1 cellular context compared by ENCODE assay signal in genomic region chr22:50456466-50457234, GRCh38.
TF ChIP-seq lines count a peak whose summit lies in the region.

No MANE protein-coding gene starts in this region.

TF ChIP-seq in HepG2, 621 proteins besides CTCF, POLR2A, EP300 and RAD21:
- TF ChIP-seq HOXA3 (CRISPR knock-in tag; IDR thresholded peaks at IDR 0.05) = peak; percentile 49; the same call in 1 of the 2 replicates
- TF ChIP-seq ZNF513 (CRISPR knock-in tag; conservative IDR thresholded peaks at IDR 0.05) = no peak
- no peak for TF ChIP-seq RELA (CRISPR knock-in tag; IDR thresholded peaks at IDR 0.05)
- peak; percentile 55 for TF ChIP-seq STAG1 (CRISPR knock-in tag; IDR thresholded peaks at IDR 0.05)
- no peak for TF ChIP-seq ZGPAT (CRISPR knock-in tag; IDR thresholded peaks at IDR 0.05)
- TF ChIP-seq SRSF1 (optimal IDR thresholded peaks at IDR 0.05; ENCODE audit: low read depth, low read length) = no peak
- no peak for TF ChIP-seq PBX2 (CRISPR knock-in tag; IDR thresholded peaks at IDR 0.05)
- peak; percentile 19; the same call in 1 of the 2 replicates for TF ChIP-seq ZNF687 (CRISPR knock-in tag; IDR thresholded peaks at IDR 0.05)
- TF ChIP-seq TFAP4 (IDR thresholded peaks at IDR 0.05; ENCODE audit: borderline replicate concordance, low read depth) = no peak
- 0 out of 2 replicates have a peak, but pooled peaks have one; percentile 17 for TF ChIP-seq ZBTB38 (CRISPR knock-in tag; IDR thresholded peaks at IDR 0.05)
- TF ChIP-seq ZBTB33 (CRISPR knock-in tag; IDR thresholded peaks at IDR 0.05) = peak; percentile 29; the same call in 1 of the 2 replicates
- TF ChIP-seq PAX8 (CRISPR knock-in tag; IDR thresholded peaks at IDR 0.05; ENCODE audit: borderline replicate concordance) = no peak
- TF ChIP-seq AGO2 (optimal IDR thresholded peaks at IDR 0.05; ENCODE audit: low read depth, low read length) = peak; percentile 55
- TF ChIP-seq SIN3A (IDR thresholded peaks at IDR 0.05; ENCODE audit: borderline replicate concordance, low read depth, low read length) = no peak
- TF ChIP-seq REPIN1 (CRISPR knock-in tag; IDR thresholded peaks at IDR 0.05; ENCODE audit: borderline replicate concordance, low read depth) = no peak
- no peak for TF ChIP-seq ATRX (CRISPR knock-in tag; IDR thresholded peaks at IDR 0.05; ENCODE audit: borderline replicate concordance)
